In genomic region chr22:42270512-42271190, GRCh38 we compare ENCODE assay signal across 8 cellular contexts. TPM values are rescaled to one million over a fixed set of nuclear protein-coding genes. Genes with fewer than 3 reads are reported as not detected.
A peak's percentile ranks its signal among the peaks of the same experiment; 100 is the strongest.
DNase-seq lines count a peak whose midpoint lies in the region; ATAC-seq, FAIRE-seq and TF ChIP-seq lines count a peak whose summit lies in the region.

Gene TCF20, minus strand, starts transcription at chr22:42270653. Its CDS starts 55,348 bp downstream, at chr22:42215305.

- peak within 1 kb of the TSS; percentile 66 for H2AFZ ChIP-seq in keratinocyte (ENCODE audit: control insufficient read depth, low read length)

- FAIRE-seq in keratinocyte (lab: Jason Lieb, UNC), result no peak

- H3K9me1 ChIP-seq in keratinocyte (ENCODE audit: control insufficient read depth, extremely low read depth, insufficient read depth, low read length), result peaks cover 4% of the 10 kb centered on the region

- TF ChIP-seq CTCF in keratinocyte (optimal IDR thresholded peaks at IDR 0.05 in 1 of 3, IDR thresholded peaks at IDR 0.05 in 1 of 3, conservative IDR thresholded peaks at IDR 0.05 in 1 of 3; ENCODE audit: extremely low read depth in 1 of 3, insufficient read depth in 2 of 3, low read length in 3 of 3), result no peak

- peak within 1 kb of the TSS; percentile 80 to 90 (median 83) for H3K4me3 ChIP-seq in keratinocyte (ENCODE audit: control insufficient read depth in 2 of 3, extremely low read depth in 1 of 3, insufficient read depth in 2 of 3, low read depth in 1 of 3, low read length in 3 of 3)

- no peaks in the 10 kb centered on the region for H3K9me3 ChIP-seq in keratinocyte (ENCODE audit: control insufficient read depth, low read depth, low read length)

- ATAC-seq in HG02885 (IDR thresholded peaks at IDR 0.05; ENCODE audit: poor library complexity, unreplicated experiment), result peak; percentile 70

- peaks cover 33% of the 10 kb centered on the region for H3K4me1 ChIP-seq in keratinocyte (ENCODE audit: control insufficient read depth, extremely low read depth, insufficient read depth, low read length)

- no peaks in the 10 kb centered on the region for H3K36me3 ChIP-seq in keratinocyte (ENCODE audit: control insufficient read depth in 2 of 2, extremely low read depth in 1 of 2, insufficient read depth in 2 of 2, low read length in 2 of 2)

- H3K9ac ChIP-seq in keratinocyte (ENCODE audit: control insufficient read depth, extremely low read depth, insufficient read depth, low read length), result peak within 1 kb of the TSS; percentile 91

- peak within 1 kb of the TSS; percentile 98 for H3K4me2 ChIP-seq in keratinocyte (ENCODE audit: control insufficient read depth, extremely low read depth, insufficient read depth, low read depth, low read length)

- dilution Hi-C loops in keratinocyte (cut with MboI; ENCODE audit: extremely low pct_ligation_motif_present, low sequenced_read_pairs), result no loop called here

- H4K20me1 ChIP-seq in keratinocyte (ENCODE audit: control insufficient read depth, extremely low read depth, insufficient read depth, low read length), result peaks cover 25% of the 10 kb centered on the region

- peaks cover 46% of the 10 kb centered on the region for H3K79me2 ChIP-seq in keratinocyte (ENCODE audit: control insufficient read depth, insufficient read depth, low read length)

- peak within 1 kb of the TSS; percentile 79 for H3K27ac ChIP-seq in keratinocyte (ENCODE audit: control insufficient read depth, insufficient read depth, low read length)

- no peaks in the 10 kb centered on the region for H3K27me3 ChIP-seq in keratinocyte (ENCODE audit: control insufficient read depth, extremely low read depth, insufficient read depth, low read length)

- DNase-seq in NCI-H2081 (lab: John Stamatoyannopoulos, UW) (peak; percentile 57 to 76), NCI-H2081 treated with DMSO at 0.1 percent for 48 hours (lab: John Stamatoyannopoulos, UW) (no peak), NCI-H2171 (lab: John Stamatoyannopoulos, UW) (peak; percentile 82), keratinocyte (ENCODE audit: low read depth, low spot score) (no peak)
- peak; percentile 63 for DNase-seq in activated CD4-positive, CD25-positive, alpha-beta regulatory T cell treated with anti-CD3 and anti-CD28 coated beads, Interleukin-2, amount 50 U/mL, for 16 hours (ENCODE audit: low read depth, low spot score)
- DNase-seq in central memory CD4-positive, alpha-beta T cell, result peak; percentile 77
- DNase-seq in stimulated activated CD4-positive, alpha-beta T cell treated with anti-CD3 and anti-CD28 coated beads, Interleukin-12 subunit alpha, Interleukin-12 subunit beta, amount 100 ng/mL, for 48 hours (ENCODE audit: low read depth in 2 of 3, low spot score in 1 of 3), result peak; percentile 54 to 69 (median 66)

RNA-seq across cellular contexts. Expression of gene TCF20, which starts in this region (rescaled TPM):
- polyA plus RNA-seq in keratinocyte, result 20.9 to 35.0 TPM (median 23.9 TPM) in 3 replicates
- 13.7 TPM for polyA plus RNA-seq in keratinocyte (2011; ENCODE audit: low read depth)
- polyA plus RNA-seq in keratinocyte (2011; cell fraction: cytosol; rRNA removed), result 23.3 and 25.0 TPM in 2 replicates
- polyA plus RNA-seq in keratinocyte (2011; cell fraction: nucleus; rRNA removed), result 57.0 and 61.1 TPM in 2 replicates
- 17.7 and 28.1 TPM in 2 replicates for polyA plus RNA-seq in keratinocyte (2012; ENCODE audit: low replicate concordance)
- polyA minus RNA-seq in keratinocyte, result 52.7 to 68.7 TPM (median 57.9 TPM) in 3 replicates
- 40.5 TPM for polyA minus RNA-seq in keratinocyte (2011; cell fraction: cytosol; rRNA and poly(A)+ RNA removed)
- polyA minus RNA-seq in keratinocyte (2011; cell fraction: nucleus; rRNA and poly(A)+ RNA removed), result 48.7 and 80.7 TPM in 2 replicates

Comparison
In these comparisons a context has a peak if more than half of its experiments do, and no peak if none do; other contexts are left out.
1. DNase-seq: peak in NCI-H2081 (2 of 2), NCI-H2171 (single experiment), activated CD4-positive, CD25-positive, alpha-beta regulatory T cell treated with anti-CD3 and anti-CD28 coated beads, Interleukin-2, amount 50 U/mL, for 16 hours (single experiment), central memory CD4-positive, alpha-beta T cell (single experiment) and stimulated activated CD4-positive, alpha-beta T cell treated with anti-CD3 and anti-CD28 coated beads, Interleukin-12 subunit alpha, Interleukin-12 subunit beta, amount 100 ng/mL, for 48 hours (3 of 3); none in NCI-H2081 treated with DMSO at 0.1 percent for 48 hours (single experiment) and keratinocyte (single experiment).